Comparison of ENCODE assay signal across 7 cellular contexts in the genomic region with DNA sequence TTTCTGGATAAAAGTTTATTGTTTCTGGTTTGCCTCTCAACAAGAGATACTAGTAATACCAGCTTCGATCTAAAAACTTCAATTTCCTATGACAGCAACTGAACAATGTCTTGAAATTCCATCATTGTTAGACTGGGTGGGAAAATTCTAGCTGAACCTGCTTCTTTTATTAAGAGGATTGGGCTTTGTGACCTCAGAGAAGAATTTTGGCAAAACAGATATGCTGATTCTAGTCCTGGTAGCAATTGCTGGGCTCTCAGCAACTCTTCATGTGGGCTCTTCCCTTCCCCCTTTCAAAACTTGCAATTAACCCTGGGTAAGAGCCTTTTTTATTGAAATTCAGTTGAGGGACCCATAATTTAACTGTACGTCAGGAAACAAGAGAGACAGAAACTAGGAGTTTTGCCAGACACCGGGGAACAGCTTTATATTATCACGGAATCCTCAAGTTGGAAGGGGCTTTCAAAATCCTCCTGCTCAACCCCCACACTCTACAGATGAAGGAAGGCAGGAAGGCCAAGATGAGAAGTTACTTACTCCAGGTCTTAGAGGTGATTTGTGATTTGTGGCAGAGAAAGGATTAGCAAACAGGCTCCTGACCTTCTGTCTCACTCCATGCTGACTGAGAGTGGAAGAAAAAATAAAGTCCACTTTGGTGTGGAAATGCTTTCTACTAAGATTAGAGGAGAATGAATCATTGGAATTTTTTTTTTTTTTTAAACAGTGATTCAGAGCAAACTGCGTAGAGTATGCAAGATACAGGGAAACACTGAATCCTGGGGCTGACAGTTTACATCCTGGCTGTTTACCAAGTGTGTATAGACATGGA.
DNase-seq lines count a peak whose midpoint lies in the region; FAIRE-seq and TF ChIP-seq lines count a peak whose summit lies in the region.

No MANE protein-coding gene starts in this region.

- peak overlapping the region; percentile 52 for H3K27ac ChIP-seq in skeletal muscle tissue (ENCODE audit: low read depth, low read length)

- no peaks in the 10 kb centered on the region for H3K27me3 ChIP-seq in skeletal muscle tissue (ENCODE audit: control insufficient read depth in 3 of 3, insufficient read depth in 3 of 3, low read length in 3 of 3)

- H3K4me1 ChIP-seq in skeletal muscle tissue (ENCODE audit: control insufficient read depth in 3 of 3, insufficient read depth in 3 of 3, low read length in 3 of 3): peaks cover 3 to 4% (median 3%) of the 10 kb centered on the region in 3 donors

- no peak overlapping the region for H3K9ac ChIP-seq in skeletal muscle tissue (ENCODE audit: low read depth in 1 of 3, low read length in 3 of 3)

- TF ChIP-seq CTCF in foreskin fibroblast (IDR thresholded peaks at IDR 0.05; ENCODE audit: low read depth, low read length): no peak

- no peak for TF ChIP-seq POLR2A in GM12891 (IDR thresholded peaks at IDR 0.05; ENCODE audit: low read depth, low read length)

- H3K36me3 ChIP-seq in skeletal muscle tissue (ENCODE audit: control insufficient read depth in 3 of 3, insufficient read depth in 3 of 3, low read length in 3 of 3): no peaks in the 10 kb centered on the region

- H3K4me3 ChIP-seq in foreskin fibroblast (ENCODE audit: low read depth in 1 of 2, low read length in 2 of 2) (peak overlapping the region in 1 of 2 donors; percentile 0), skeletal muscle tissue (ENCODE audit: low read length in 3 of 3) (no peak overlapping the region)

- H3K9me3 ChIP-seq in skeletal muscle tissue (ENCODE audit: control insufficient read depth in 3 of 3, low read length in 3 of 3): no peaks in the 10 kb centered on the region

- peak; percentile 93 for DNase-seq in HCEC 1CT
- peak; percentile 48 for DNase-seq in SK-N-DZ (ENCODE audit: low spot score)
- DNase-seq in foreskin fibroblast: peak; percentile 78 to 86
- DNase-seq in GM12891 (ENCODE audit: insufficient read length, low spot score): no peak
- no peak for DNase-seq in NCI-H2107 (lab: John Stamatoyannopoulos, UW)
- DNase-seq in SHP77 (lab: John Stamatoyannopoulos, UW): no peak

- FAIRE-seq in GM12891 (lab: Jason Lieb, UNC): no peak

TF ChIP-seq in GM12891, 5 proteins besides CTCF, POLR2A, EP300 and RAD21:
- TF ChIP-seq SPI1 (IDR thresholded peaks at IDR 0.05; ENCODE audit: low read depth, low read length): no peak
- TF ChIP-seq PAX5 (IDR thresholded peaks at IDR 0.05; ENCODE audit: insufficient read depth, low read length, severe bottlenecking): no peak
- TF ChIP-seq TAF1 (IDR thresholded peaks at IDR 0.05; ENCODE audit: low read depth, low read length): no peak
- TF ChIP-seq POU2F2 (IDR thresholded peaks at IDR 0.05; ENCODE audit: low read depth, low read length): no peak
- TF ChIP-seq POLR2AphosphoS5 (IDR thresholded peaks at IDR 0.05; ENCODE audit: low read depth, low read length): no peak

Comparison
In these comparisons a context has a peak if more than half of its experiments do, and no peak if none do; other contexts are left out.
1. DNase-seq: peak in HCEC 1CT (single experiment), SK-N-DZ (single experiment) and foreskin fibroblast (2 of 2); none in GM12891 (single experiment), NCI-H2107 (single experiment) and SHP77 (0 of 2).